In the genomic region with DNA sequence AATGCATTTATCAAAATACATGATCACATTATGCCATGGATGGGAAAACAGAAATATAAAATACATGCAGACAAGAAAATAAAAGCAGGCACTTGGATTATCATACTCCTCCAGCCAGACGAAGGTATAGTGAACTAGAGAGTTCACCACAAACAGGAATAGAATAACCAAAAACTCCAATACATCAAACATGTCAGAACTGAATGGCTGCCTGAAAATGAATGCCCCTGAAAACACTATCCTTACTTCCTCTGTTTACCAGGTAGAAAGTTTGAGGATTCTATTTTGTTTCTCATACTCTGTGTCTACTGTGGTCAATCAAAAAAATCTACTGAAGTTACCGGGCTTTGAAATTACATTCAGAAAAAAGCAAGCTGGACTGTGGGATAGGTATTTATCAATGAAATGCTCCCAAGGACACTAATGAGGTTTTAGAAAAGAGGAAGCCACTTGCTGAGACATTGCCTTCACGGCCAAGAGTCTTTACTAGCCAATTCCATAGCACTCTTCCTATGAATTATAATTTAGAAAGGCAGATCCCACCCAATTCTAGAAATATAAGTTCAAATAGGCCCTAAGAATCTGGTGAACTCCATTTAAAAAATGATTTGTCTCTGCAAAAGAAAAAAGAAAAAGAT, we compare ENCODE assay signal across 22 cellular contexts.
"Had no signal": no experiment of that assay in that cellular context is flagged by ENCODE, and none has a peak within 500 bp of the region (broad histone marks: within the 10 kb centered on the region; RNA-seq: fewer than 3 reads in every experiment).

No MANE protein-coding gene starts in this region.

- DNase-seq: activated CD4-positive, alpha-beta T cell treated with anti-CD3 and anti-CD28 coated beads, Interleukin-2, amount 10 ng/mL, durations not matched to agents 7 days and 5 days; activated CD8-positive, alpha-beta memory T cell treated with anti-CD3 and anti-CD28 coated beads, Interleukin-2, amount 10 ng/mL, durations not matched to agents 7 days and 5 days; activated CD8-positive, alpha-beta T cell treated with anti-CD3 and anti-CD28 coated beads for 36 hours; activated effector memory CD4-positive, alpha-beta T cell treated with anti-CD3 and anti-CD28 coated beads, Interleukin-2, amount 50 U/mL, for 16 hours; activated naive CD4-positive, alpha-beta T cell treated with anti-CD3 and anti-CD28 coated beads, Interleukin-2, amount 10 ng/mL, durations not matched to agents 7 days and 5 days; activated naive CD8-positive, alpha-beta T cell treated with anti-CD3 and anti-CD28 coated beads, Interleukin-2, amount 50 U/mL, for 24 hours; activated T-cell treated with anti-CD3 and anti-CD28 coated beads for 4 hours; anterior cingulate cortex; body of pancreas; cortex of kidney; heart right ventricle; left colon; mesenchymal stem cell; mucosa of descending colon; nephron progenitor cell; right cardiac atrium; stimulated activated CD4-positive, alpha-beta T cell treated with anti-CD3 and anti-CD28 coated beads, Interleukin-4, amount 100 ng/mL, for 4 hours; stimulated activated naive CD8-positive, alpha-beta T cell treated with anti-CD3 and anti-CD28 coated beads, Interleukin-15, Interleukin-2, amounts not matched to agents 100 U/mL and 50 U/mL, for 24 hours; T1000; upper lobe of left lung had no signal

- ATAC-seq: activated CD4-positive, CD25-positive, alpha-beta regulatory T cell treated with anti-CD3 and anti-CD28 coated beads, Interleukin-2, amount 50 U/mL, for 24 hours; activated CD8-positive, alpha-beta memory T cell treated with anti-CD3 and anti-CD28 coated beads, Interleukin-2, amount 10 ng/mL, durations not matched to agents 7 days and 5 days; activated CD8-positive, alpha-beta T cell treated with anti-CD3 and anti-CD28 coated beads for 36 hours; activated naive CD8-positive, alpha-beta T cell treated with anti-CD3 and anti-CD28 coated beads, Interleukin-2, amount 50 U/mL, for 24 hours; body of pancreas; gastroesophageal sphincter; heart right ventricle; left colon; mucosa of descending colon; right cardiac atrium; stimulated activated naive CD8-positive, alpha-beta T cell treated with anti-CD3 and anti-CD28 coated beads, Interleukin-15, Interleukin-2, amounts not matched to agents 100 U/mL and 50 U/mL, for 24 hours had no signal
